ENCODE assay signal across 20 cellular contexts in the genomic region with DNA sequence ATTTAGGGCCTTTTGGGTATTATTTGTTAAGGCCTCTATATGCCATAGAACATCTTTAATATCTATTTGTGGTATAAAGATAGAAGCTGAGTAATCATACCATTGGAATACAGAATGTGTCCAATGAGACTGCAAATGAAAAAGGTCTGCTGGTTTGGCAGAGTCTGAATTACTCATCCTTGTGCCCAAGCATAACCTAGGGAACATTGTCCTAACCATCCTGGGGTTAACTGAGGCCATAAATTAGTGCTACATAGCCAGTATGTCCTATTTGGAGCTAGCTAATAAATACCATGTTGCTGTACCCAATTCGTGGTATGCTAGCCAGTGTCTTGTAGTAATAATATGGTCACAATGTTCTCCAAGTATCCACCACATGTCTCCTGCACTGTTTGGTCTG.
DNase-seq lines count a peak whose midpoint lies in the region; ATAC-seq and TF ChIP-seq lines count a peak whose summit lies in the region.
"Had no signal": no experiment of that assay in that cellular context is flagged by ENCODE, and none has a peak within 500 bp of the region (broad histone marks: within the 10 kb centered on the region; RNA-seq: fewer than 3 reads in every experiment).

No MANE protein-coding gene starts in this region.

- no peaks in the 10 kb centered on the region for H3K27me3 ChIP-seq in Karpas-422 (ENCODE audit: low read length)
- H3K27me3 ChIP-seq: BE2C; BLaER1 treated with 17β-estradiol and CSF1 and Interleukin-3, amounts not matched to agents 10 nM and 100 nM had no signal

- H3K27ac ChIP-seq in Karpas-422 (ENCODE audit: low read length): peak overlapping the region; percentile 95
- H3K27ac ChIP-seq: 22Rv1; BLaER1 treated with 17β-estradiol and CSF1 and Interleukin-3, amounts not matched to agents 10 nM and 100 nM had no signal

- no peak overlapping the region for H3K9ac ChIP-seq in Karpas-422 (ENCODE audit: low read length)
- H3K9ac ChIP-seq: BLaER1 treated with 17β-estradiol and CSF1 and Interleukin-3, amounts not matched to agents 10 nM and 100 nM had no signal

- no peak overlapping the region for H3K4me3 ChIP-seq in AG10803 (ENCODE audit: low read length)
- no peak overlapping the region for H3K4me3 ChIP-seq in Karpas-422 (ENCODE audit: low read length)
- H3K4me3 ChIP-seq: BLaER1 treated with 17β-estradiol and CSF1 and Interleukin-3, amounts not matched to agents 10 nM and 100 nM; GM12878 had no signal

- no peaks in the 10 kb centered on the region for H3K9me2 ChIP-seq in Karpas-422 (replicated peaks; ENCODE audit: insufficient read depth, low read length)

- DNase-seq in AG10803 (ENCODE audit: low read depth) (peak; percentile 5), Karpas-422 (no peak), fibroblast of gingiva (ENCODE audit: low read depth) (peak; percentile 32), renal cortical epithelial cell (ENCODE audit: low read depth) (peak; percentile 21), HK-2 (ENCODE audit: unreplicated experiment) (no peak), G401 (ENCODE audit: low spot score) (no peak)
- DNase-seq: AML-193; BE2C; CD4-positive, alpha-beta T cell; CD8-positive, alpha-beta memory T cell; DMS 273 treated with DMSO at 0.1 percent for 48 hours; DMS53; DMS79 treated with DMSO at 0.1 percent for 48 hours; H7; HCEC 1CT had no signal

- H4K20me1 ChIP-seq in Karpas-422 (ENCODE audit: insufficient read depth, low read depth, low read length): no peaks in the 10 kb centered on the region
- H4K20me1 ChIP-seq: BLaER1 treated with 17β-estradiol and CSF1 and Interleukin-3, amounts not matched to agents 10 nM and 100 nM had no signal

- no peaks in the 10 kb centered on the region for H3K9me3 ChIP-seq in Karpas-422 (ENCODE audit: low read length)
- H3K9me3 ChIP-seq: BE2C had no signal

- no peak overlapping the region for H3K4me2 ChIP-seq in Karpas-422 (ENCODE audit: low read depth, low read length, poor library complexity, severe bottlenecking)
- H3K4me2 ChIP-seq: BLaER1 treated with 17β-estradiol and CSF1 and Interleukin-3, amounts not matched to agents 10 nM and 100 nM had no signal

- H2AFZ ChIP-seq in Karpas-422 (ENCODE audit: low read length): 0 out of 2 replicates have a peak overlapping the region, but pooled peaks have one; percentile 13

- peaks cover 47% of the 10 kb centered on the region for H3K4me1 ChIP-seq in Karpas-422 (ENCODE audit: low read length)
- H3K4me1 ChIP-seq: BE2C; BLaER1 treated with 17β-estradiol and CSF1 and Interleukin-3, amounts not matched to agents 10 nM and 100 nM had no signal

- in situ Hi-C loops in G401 (cut with HindIII; ENCODE audit: low sequenced_read_pairs): no loop called here

- no peaks in the 10 kb centered on the region for H3K79me2 ChIP-seq in Karpas-422 (ENCODE audit: low read length)

- ATAC-seq in GM18907 (IDR thresholded peaks at IDR 0.05; ENCODE audit: unreplicated experiment) (no peak), HG03135 (IDR thresholded peaks at IDR 0.05; ENCODE audit: unreplicated experiment) (no peak)
- ATAC-seq: GM12878 had no signal

- H3K36me3 ChIP-seq in Karpas-422 (ENCODE audit: insufficient read depth, low read length): no peaks in the 10 kb centered on the region
- H3K36me3 ChIP-seq: BE2C; BLaER1 treated with 17β-estradiol and CSF1 and Interleukin-3, amounts not matched to agents 10 nM and 100 nM had no signal

- TF ChIP-seq CTCF in AG10803 (conservative IDR thresholded peaks at IDR 0.05; ENCODE audit: low read length): no peak

Comparison
In these comparisons a context has a peak if more than half of its experiments do, and no peak if none do; other contexts are left out.
1. DNase-seq: peak in AG10803 (single experiment), fibroblast of gingiva (single experiment) and renal cortical epithelial cell (single experiment); none in Karpas-422 (single experiment), HK-2 (single experiment) and G401 (single experiment).